16 cellular contexts compared by ENCODE assay signal in the genomic region with DNA sequence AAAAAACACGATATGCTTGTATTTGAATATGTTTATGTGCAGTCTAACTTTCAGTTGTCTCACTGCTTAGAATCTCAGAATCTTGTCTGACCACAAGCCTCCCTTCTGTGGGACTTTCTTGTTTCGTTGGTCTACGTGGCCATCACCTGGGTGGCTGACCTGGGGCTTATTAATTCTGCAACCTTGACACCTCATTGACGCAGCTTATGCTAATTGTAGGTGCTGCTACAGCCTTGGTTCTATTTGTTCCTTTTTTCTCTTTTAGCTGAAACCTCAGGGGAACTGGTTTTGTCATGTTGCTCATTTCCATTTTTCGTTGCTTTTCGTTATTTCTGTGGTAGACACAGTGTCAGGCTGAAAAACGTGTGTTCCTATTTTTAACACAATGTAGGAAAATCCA.
DNase-seq lines count a peak whose midpoint lies in the region; ATAC-seq and TF ChIP-seq lines count a peak whose summit lies in the region.
"Had no signal": no experiment of that assay in that cellular context is flagged by ENCODE, and none has a peak within 500 bp of the region (broad histone marks: within the 10 kb centered on the region; RNA-seq: fewer than 3 reads in every experiment).

No MANE protein-coding gene starts in this region.

- peaks cover 0 to 5% of the 10 kb centered on the region in 2 donors for H3K27me3 Mint-ChIP-seq in stimulated activated naive B cell treated with anti-CD40 and anti-IgM and Interleukin-4, amounts not matched to agents 10 μg/mL and 1 μg/mL and 100 μg/mL, for 72 hours
- peaks cover 0 to 2% (median 0%) of the 10 kb centered on the region in 3 donors for H3K27me3 Mint-ChIP-seq in CD14-positive monocyte (ENCODE audit: low read depth in 3 of 3)

- peaks cover 0 to 6% of the 10 kb centered on the region in 2 donors for H3K9me3 Mint-ChIP-seq in stimulated activated naive B cell treated with anti-CD40 and anti-IgM and Interleukin-4, amounts not matched to agents 10 μg/mL and 1 μg/mL and 100 μg/mL, for 72 hours
- H3K9me3 Mint-ChIP-seq in CD14-positive monocyte, result peaks cover 1 to 8% (median 2%) of the 10 kb centered on the region in 7 donors
- H3K9me3 Mint-ChIP-seq: activated naive CD4-positive, alpha-beta T cell treated with anti-CD3 and anti-CD28 coated beads, Interleukin-2, amount 50 U/mL, for 72 hours; T-helper 1 cell treated with Interleukin-12 subunit alpha and Interleukin-12 subunit beta and Interleukin-4 antibody, amounts not matched to agents 30 μg/mL and 1 μg/mL, for 36 hours had no signal

- H3K36me3 ChIP-seq in adrenal gland (replicated peaks in 1 of 2), result no peaks in the 10 kb centered on the region

- no peaks in the 10 kb centered on the region for H3K4me1 ChIP-seq in adrenal gland (replicated peaks in 1 of 2)

- no peaks in the 10 kb centered on the region for H3K4me1 Mint-ChIP-seq in stimulated activated naive B cell treated with anti-CD40 and anti-IgM and Interleukin-4, amounts not matched to agents 10 μg/mL and 1 μg/mL and 100 μg/mL, for 72 hours
- no peaks in the 10 kb centered on the region for H3K4me1 Mint-ChIP-seq in CD14-positive monocyte

- DNase-seq in stimulated activated naive B cell treated with anti-CD40 and anti-IgM and Interleukin-4, amounts not matched to agents 10 μg/mL and 1 μg/mL and 100 μg/mL, for 72 hours, result no peak
- DNase-seq in CD14-positive monocyte (ENCODE audit: low spot score) (no peak), adrenal gland (no peak), mesenteric fat pad (ENCODE audit: low spot score) (no peak)
- DNase-seq: activated CD4-positive, alpha-beta T cell treated with anti-CD3 and anti-CD28 coated beads for 1 hour; effector CD4-positive, alpha-beta T cell; NCI-H1417; NCI-H524; RPMI8226; stimulated activated naive CD4-positive, alpha-beta T cell treated with Interleukin-2 at 50 U/mL for 16 hours had no signal

- intact Hi-C loops in CD14-positive monocyte (cut with micrococcal nuclease) (no loop called here), adrenal gland (cut with DNase I) (no loop called here)

- no peaks in the 10 kb centered on the region for H3K36me3 Mint-ChIP-seq in stimulated activated naive B cell treated with anti-CD40 and anti-IgM and Interleukin-4, amounts not matched to agents 10 μg/mL and 1 μg/mL and 100 μg/mL, for 72 hours
- H3K36me3 Mint-ChIP-seq in CD14-positive monocyte, result no peaks in the 10 kb centered on the region
- H3K36me3 Mint-ChIP-seq: activated naive CD4-positive, alpha-beta T cell treated with anti-CD3 and anti-CD28 coated beads, Interleukin-2, amount 50 U/mL, for 72 hours had no signal

- TF ChIP-seq CTCF in CD14-positive monocyte (IDR thresholded peaks at IDR 0.05) (no peak), adrenal gland (IDR thresholded peaks at IDR 0.05) (no peak)

- no peak for TF ChIP-seq POLR2A in adrenal gland (IDR thresholded peaks at IDR 0.05)

- no peak overlapping the region for H3K27ac ChIP-seq in adrenal gland
- H3K27ac ChIP-seq: C4-2B had no signal

- H3K9me3 ChIP-seq in adrenal gland (replicated peaks in 1 of 3), result no peaks in the 10 kb centered on the region

- no peak overlapping the region for H3K4me3 Mint-ChIP-seq in stimulated activated naive B cell treated with anti-CD40 and anti-IgM and Interleukin-4, amounts not matched to agents 10 μg/mL and 1 μg/mL and 100 μg/mL, for 72 hours
- no peak overlapping the region for H3K4me3 Mint-ChIP-seq in CD14-positive monocyte
- H3K4me3 Mint-ChIP-seq: T-helper 1 cell treated with Interleukin-12 subunit alpha and Interleukin-12 subunit beta and Interleukin-4 antibody, amounts not matched to agents 30 μg/mL and 1 μg/mL, for 36 hours had no signal

- H3K4me3 ChIP-seq in adrenal gland, result no peak overlapping the region

- 67 to 75% (median 72%) methylated on average over 7 of the region's 7 CpGs for WGBS in adrenal gland, 4 donors

- ATAC-seq in GM18909 (IDR thresholded peaks at IDR 0.05; ENCODE audit: poor library complexity, unreplicated experiment), result peak; percentile 56
- ATAC-seq in GM21786 (IDR thresholded peaks at IDR 0.05; ENCODE audit: unreplicated experiment), result peak; percentile 45
- peak; percentile 93 for ATAC-seq in HG03469 (IDR thresholded peaks at IDR 0.05; ENCODE audit: unreplicated experiment)
- ATAC-seq in stimulated activated naive B cell treated with anti-CD40 and anti-IgM and Interleukin-4, amounts not matched to agents 10 μg/mL and 1 μg/mL and 100 μg/mL, for 72 hours (replicated peaks), result peak; percentile 62 to 73
- ATAC-seq: activated naive CD4-positive, alpha-beta T cell treated with anti-CD3 and anti-CD28 coated beads, Interleukin-2, amount 50 U/mL, for 72 hours had no signal

- H3K27me3 ChIP-seq in adrenal gland, result no peaks in the 10 kb centered on the region

- H3K27ac Mint-ChIP-seq in stimulated activated naive B cell treated with anti-CD40 and anti-IgM and Interleukin-4, amounts not matched to agents 10 μg/mL and 1 μg/mL and 100 μg/mL, for 72 hours, result no peak overlapping the region
- no peak overlapping the region for H3K27ac Mint-ChIP-seq in CD14-positive monocyte
- H3K27ac Mint-ChIP-seq: activated naive CD4-positive, alpha-beta T cell treated with anti-CD3 and anti-CD28 coated beads, Interleukin-2, amount 50 U/mL, for 72 hours; T-helper 1 cell treated with Interleukin-12 subunit alpha and Interleukin-12 subunit beta and Interleukin-4 antibody, amounts not matched to agents 30 μg/mL and 1 μg/mL, for 36 hours had no signal
